8 cellular contexts compared by ENCODE assay signal in genomic region chr2:130963849-130964793, GRCh38.
DNase-seq lines count a peak whose midpoint lies in the region; TF ChIP-seq lines count a peak whose summit lies in the region.

No MANE protein-coding gene starts in this region.

- H3K27me3 ChIP-seq in subcutaneous abdominal adipose tissue (ENCODE audit: control insufficient read depth in 5 of 5, insufficient read depth in 4 of 5, low read length in 5 of 5) = peaks cover 38 to 49% (median 46%) of the 10 kb centered on the region in 5 donors

- H3K4me1 ChIP-seq in subcutaneous abdominal adipose tissue (ENCODE audit: control insufficient read depth in 5 of 5, insufficient read depth in 5 of 5, low read length in 5 of 5) = peaks cover 0 to 27% (median 14%) of the 10 kb centered on the region in 5 donors

- H3K27ac ChIP-seq in VCaP (peak overlapping the region; percentile 38), subcutaneous abdominal adipose tissue (ENCODE audit: low read depth, low read length) (no peak overlapping the region)

- peaks cover 38% of the 10 kb centered on the region for H3K27me3 Mint-ChIP-seq in activated naive CD4-positive, alpha-beta T cell treated with anti-CD3 and anti-CD28 coated beads, Interleukin-2, amount 50 U/mL, for 24 hours

- H3K4me3 Mint-ChIP-seq in activated naive CD4-positive, alpha-beta T cell treated with anti-CD3 and anti-CD28 coated beads, Interleukin-2, amount 50 U/mL, for 24 hours = peak overlapping the region; percentile 76

- no peaks in the 10 kb centered on the region for H3K9me3 Mint-ChIP-seq in activated naive CD4-positive, alpha-beta T cell treated with anti-CD3 and anti-CD28 coated beads, Interleukin-2, amount 50 U/mL, for 24 hours

- H3K36me3 ChIP-seq in subcutaneous abdominal adipose tissue (ENCODE audit: control insufficient read depth in 5 of 5, insufficient read depth in 5 of 5, low read length in 5 of 5) = no peaks in the 10 kb centered on the region

- H3K27ac Mint-ChIP-seq in activated naive CD4-positive, alpha-beta T cell treated with anti-CD3 and anti-CD28 coated beads, Interleukin-2, amount 50 U/mL, for 24 hours = no peak overlapping the region

- no peak for DNase-seq in activated naive CD4-positive, alpha-beta T cell treated with Interleukin-2 at 50 U/mL for 16 hours
- DNase-seq in iPS DF 19.7 (ENCODE audit: low read depth, low spot score) (peak; percentile 73), glomerular visceral epithelial cell (ENCODE audit: extremely low spot score) (no peak), NCI-H226 (no peak)
- DNase-seq in stimulated activated CD4-positive, alpha-beta T cell treated with anti-CD3 and anti-CD28 coated beads, Interleukin-4, amount 100 ng/mL, for 24 hours = no peak

- H3K4me1 Mint-ChIP-seq in activated naive CD4-positive, alpha-beta T cell treated with anti-CD3 and anti-CD28 coated beads, Interleukin-2, amount 50 U/mL, for 24 hours = peaks cover 9% of the 10 kb centered on the region

- H3K36me3 Mint-ChIP-seq in activated naive CD4-positive, alpha-beta T cell treated with anti-CD3 and anti-CD28 coated beads, Interleukin-2, amount 50 U/mL, for 24 hours = peaks cover 2% of the 10 kb centered on the region

- H3K9ac ChIP-seq in subcutaneous abdominal adipose tissue (ENCODE audit: low read length in 5 of 5) = no peak overlapping the region

- H3K4me3 ChIP-seq in subcutaneous abdominal adipose tissue (ENCODE audit: low read depth in 1 of 5, low read length in 5 of 5) = peak overlapping the region in 3 of 5 donors; percentile 39 to 49 (median 45)

- TF ChIP-seq CTCF in VCaP (conservative IDR thresholded peaks at IDR 0.05) = peak; percentile 89

- H3K9me3 ChIP-seq in subcutaneous abdominal adipose tissue (ENCODE audit: control insufficient read depth in 5 of 5, low read length in 5 of 5) = no peaks in the 10 kb centered on the region
